Comparison of ENCODE assay signal across 8 cellular contexts in genomic region chr19:8342684-8343482, GRCh38. TPM values are rescaled to one million over a fixed set of nuclear protein-coding genes. Genes with fewer than 3 reads are reported as not detected.
DNase-seq lines count a peak whose midpoint lies in the region; ATAC-seq and TF ChIP-seq lines count a peak whose summit lies in the region.

KANK3 (minus strand) TSS chr19:8343262; CDS start chr19:8337828, 5,434 bp downstream.

- in situ Hi-C loops in endometrial microvascular endothelial cells (cut with HindIII; ENCODE audit: inconsistent ontology term, low pct_unique_long_range_greater_than_20kb, low sequenced_read_pairs), result no loop called here

- 8% methylated on average over 54 of the region's 65 CpGs for WGBS in mesenchymal stem cell

- ATAC-seq in GM18909 (IDR thresholded peaks at IDR 0.05; ENCODE audit: poor library complexity, unreplicated experiment) (peak; percentile 86), HG03460 (IDR thresholded peaks at IDR 0.05; ENCODE audit: unreplicated experiment) (peak; percentile 88)

- CTCF ChIA-PET in AG04450 (lab: Charles Lee), result interaction anchor here (3.1 kb wide), 1 partner anchor 11 kb away, joined by 19 read pairs; no protein-coding TSS in a partner anchor

- peak within 1 kb of the TSS; percentile 77 for H4K8ac ChIP-seq in mesenchymal stem cell (ENCODE audit: low read length)

- H3K4ac ChIP-seq in mesenchymal stem cell (ENCODE audit: low read depth in 1 of 2, low read length in 2 of 2), result peak within 1 kb of the TSS in 1 of 2 experiments; percentile 61

- H3K27ac ChIP-seq in AG04450 (ENCODE audit: low read depth, low read length), result no peak within 1 kb of the TSS
- H3K27ac ChIP-seq in mesenchymal stem cell (ENCODE audit: low read length, poor library complexity, severe bottlenecking), result no peak within 1 kb of the TSS

- peak within 1 kb of the TSS; percentile 12 for H4K91ac ChIP-seq in mesenchymal stem cell (ENCODE audit: low read length)

- no peak within 1 kb of the TSS for H3K9ac ChIP-seq in mesenchymal stem cell (ENCODE audit: low read length)

- no peak within 1 kb of the TSS for H2BK5ac ChIP-seq in mesenchymal stem cell (ENCODE audit: low read depth, low read length, poor library complexity, severe bottlenecking)

- POLR2A ChIA-PET in AG04450 (lab: Yijun Ruan, JAX), result interaction anchor here (0.6 kb wide), 1 partner anchor 18 kb away, joined by 8 read pairs; no protein-coding TSS in a partner anchor

- peak within 1 kb of the TSS; percentile 31; the same call in 1 of the 2 replicates for H3K4me3 ChIP-seq in AG04450 (ENCODE audit: low read depth, low read length)
- H3K4me3 ChIP-seq in mesenchymal stem cell (ENCODE audit: insufficient read depth in 1 of 2, low read depth in 1 of 2, low read length in 2 of 2), result peak within 1 kb of the TSS; percentile 47 to 66

- TF ChIP-seq CTCF in AG04450 (IDR thresholded peaks at IDR 0.05; ENCODE audit: low read depth, low read length), result no peak

- peaks cover 23% of the 10 kb centered on the region for H3K27me3 ChIP-seq in AG04450 (ENCODE audit: control insufficient read depth, insufficient read depth, low read length)
- H3K27me3 ChIP-seq in mesenchymal stem cell (ENCODE audit: control insufficient read depth in 1 of 2, insufficient read depth in 1 of 2, low read length in 2 of 2), result peaks cover 21 to 45% of the 10 kb centered on the region in 2 experiments

- H3K18ac ChIP-seq in mesenchymal stem cell (ENCODE audit: low read depth in 1 of 2, low read length in 2 of 2), result peak within 1 kb of the TSS; percentile 13 to 41

- no peaks in the 10 kb centered on the region for H3K36me3 ChIP-seq in mesenchymal stem cell (ENCODE audit: control insufficient read depth in 1 of 2, insufficient read depth in 2 of 2, low read depth in 1 of 2, low read length in 2 of 2)

- no peak within 1 kb of the TSS for H2BK15ac ChIP-seq in mesenchymal stem cell (ENCODE audit: low read depth, poor library complexity, severe bottlenecking)

- H3K79me1 ChIP-seq in mesenchymal stem cell (replicated peaks; ENCODE audit: low read length, poor library complexity, severe bottlenecking), result no peaks in the 10 kb centered on the region

- peaks cover 18% of the 10 kb centered on the region for H3K4me1 ChIP-seq in mesenchymal stem cell (ENCODE audit: control insufficient read depth, insufficient read depth, low read depth, low read length)

- peak within 1 kb of the TSS; percentile 71 for H3K4me2 ChIP-seq in mesenchymal stem cell (ENCODE audit: low read length, poor library complexity, severe bottlenecking)

- no peak within 1 kb of the TSS for H2AK5ac ChIP-seq in mesenchymal stem cell (ENCODE audit: low read length, severe bottlenecking)

- peak within 1 kb of the TSS; percentile 85 for H2AFZ ChIP-seq in mesenchymal stem cell (ENCODE audit: low read depth, low read length)

- H3K9me3 ChIP-seq in AG04450 (ENCODE audit: control insufficient read depth, insufficient read depth, low read length), result no peaks in the 10 kb centered on the region; the same call in 1 of the 2 replicates
- H3K9me3 ChIP-seq in mesenchymal stem cell (ENCODE audit: control insufficient read depth, low read length), result no peaks in the 10 kb centered on the region

- H2BK12ac ChIP-seq in mesenchymal stem cell (ENCODE audit: low read length in 2 of 2), result peak within 1 kb of the TSS in 1 of 2 experiments; percentile 84

- no peak within 1 kb of the TSS for H3K14ac ChIP-seq in mesenchymal stem cell (ENCODE audit: low read length in 2 of 2)

- no peak within 1 kb of the TSS for H2BK120ac ChIP-seq in mesenchymal stem cell (ENCODE audit: low read depth, low read length)

- DNase-seq in AG04450 (ENCODE audit: low read depth, low spot score) (peak; percentile 73), NCI-H82 (lab: John Stamatoyannopoulos, UW) (peak; percentile 95), mesenchymal stem cell (peak; percentile 95)
- DNase-seq in activated CD8-positive, alpha-beta memory T cell treated with anti-CD3 and anti-CD28 coated beads, Interleukin-2, amount 50 U/mL, for 24 hours (ENCODE audit: extremely low read depth), result peak; percentile 81
- DNase-seq in stimulated activated CD8-positive, alpha-beta memory T cell treated with anti-CD3 and anti-CD28 coated beads, Interleukin-12 subunit alpha, Interleukin-12 subunit beta, amount 100 ng/mL, for 1 hour (ENCODE audit: low read depth), result peak; percentile 85

- no peak within 1 kb of the TSS for H3K23ac ChIP-seq in mesenchymal stem cell (ENCODE audit: low read length in 2 of 2)

RNA-seq across cellular contexts. Expression of gene KANK3, which starts in this region (rescaled TPM):
- 0.07 TPM in 1 of 2 replicates, not detected in the other for polyA plus RNA-seq in AG04450 (2011; rRNA removed)
- polyA minus RNA-seq in AG04450 (2011; rRNA and poly(A)+ RNA removed), result not detected in 2 replicates
- 22.7 TPM for total RNA-seq in endometrial microvascular endothelial cells (ENCODE audit: inconsistent ontology term)
- polyA plus RNA-seq in mesenchymal stem cell (2013, experiment 1 of 2), result 0.14 TPM
- polyA plus RNA-seq in mesenchymal stem cell (2013, experiment 2 of 2), result 0.23 TPM

Comparison
In these comparisons a context has a peak if more than half of its experiments do, and no peak if none do; other contexts are left out.
1. Peak in DNase-seq and H3K4me3 ChIP-seq in AG04450; RNA of the gene not detected or under 1 TPM.